ENCODE assay signal across 26 cellular contexts in genomic region chr17:76404256-76404655, GRCh38. TPM values are rescaled to one million over a fixed set of nuclear protein-coding genes. Genes with fewer than 3 reads are reported as not detected.
DNase-seq lines count a peak whose midpoint lies in the region; ATAC-seq, FAIRE-seq and TF ChIP-seq lines count a peak whose summit lies in the region.
"Had no signal": no experiment of that assay in that cellular context is flagged by ENCODE, and none has a peak within 500 bp of the region (broad histone marks: within the 10 kb centered on the region; RNA-seq: fewer than 3 reads in every experiment).

No MANE protein-coding gene starts in this region.

- intact Hi-C loops in Right ventricle myocardium superior (cut with DNase I): no loop called here

- TF ChIP-seq CTCF in right atrium auricular region (IDR thresholded peaks at IDR 0.05): no peak

- FAIRE-seq in H54 (lab: Jason Lieb, UNC): no peak
- FAIRE-seq: G401.6, GM12892 had no signal

- TF ChIP-seq POLR2A in H54 (IDR thresholded peaks at IDR 0.05; ENCODE audit: low read depth, low read length): no peak

- peak overlapping the region; percentile 85 to 86 for H3K27ac ChIP-seq in right atrium auricular region
- H3K27ac ChIP-seq: GM23248, KMS-11, PC-9 had no signal

- H3K4me3 ChIP-seq in right atrium auricular region (no peak overlapping the region), HAP-1 (no peak overlapping the region)
- H3K4me3 ChIP-seq: GM23248, PC-9 had no signal

- H3K9me3 ChIP-seq in right atrium auricular region (no peaks in the 10 kb centered on the region), HAP-1 (no peaks in the 10 kb centered on the region)

- no peak for ATAC-seq in Right ventricle myocardium superior (ENCODE audit: poor library complexity)
- ATAC-seq in HG02840 (IDR thresholded peaks at IDR 0.05; ENCODE audit: low FRiP score, unreplicated experiment): no peak
- ATAC-seq: CD8-positive, alpha-beta T cell had no signal

- H3K36me3 ChIP-seq in right atrium auricular region: peaks cover 34% of the 10 kb centered on the region
- peaks cover 51% of the 10 kb centered on the region for H3K36me3 ChIP-seq in HAP-1 (replicated peaks)

- in situ Hi-C loops in SK-MEL-5 (cut with HindIII; ENCODE audit: low pct_unique_long_range_greater_than_20kb, low sequenced_read_pairs): no loop called here
- in situ Hi-C loops in HAP-1 (cut with MboI; ENCODE audit: low sequenced_read_pairs): loop anchor here (5.0 kb wide), 2 partner anchors 102 to 103 kb away; no protein-coding TSS in a partner anchor

- DNase-seq in SK-MEL-5 (ENCODE audit: low read depth, low spot score): peak; percentile 94
- peak; percentile 34 for DNase-seq in Right ventricle myocardium superior
- no peak for DNase-seq in right atrium auricular region (ENCODE audit: low spot score)
- peak; percentile 53 for DNase-seq in pons (ENCODE audit: low spot score)
- DNase-seq in HPDE6-E6E7 (ENCODE audit: extremely low spot score): no peak
- no peak for DNase-seq in HAP-1 (ENCODE audit: low spot score in 2 of 2)
- DNase-seq in H54 (ENCODE audit: insufficient read length, low spot score): no peak
- DNase-seq: AML-193; C1 segment of cervical spinal cord; Calu3; CD8-positive, alpha-beta T cell; GM23248; HCEC 1CT; IMR-90; NCI-H1092 treated with DMSO at 0.1 percent for 48 hours; NCI-H1436 treated with DMSO at 0.1 percent for 48 hours; NCI-H1930; NCI-H2227 treated with DMSO at 0.1 percent for 48 hours; NCI-H510A; NCI-H748 treated with DMSO at 0.1 percent for 48 hours; PC-9; RPMI8226 had no signal

- H3K4me1 ChIP-seq in right atrium auricular region (peaks cover 0 to 47% of the 10 kb centered on the region in 2 donors), HAP-1 (no peaks in the 10 kb centered on the region)

- H3K27me3 ChIP-seq in right atrium auricular region (no peaks in the 10 kb centered on the region), HAP-1 (ENCODE audit: low read depth) (no peaks in the 10 kb centered on the region)

RNA-seq across cellular contexts. Expression of gene SPHK1, which starts 19.8 kb away (rescaled TPM):
- 60.4 and 60.5 TPM in 2 replicates for total RNA-seq in SK-MEL-5 (2014; rRNA removed; shearing (Covaris generic))
- polyA plus RNA-seq in SK-MEL-5 (2015; cell fraction: cytosol; rRNA removed): 79.0 and 79.8 TPM in 2 replicates
- 184 and 217 TPM in 2 replicates for polyA plus RNA-seq in SK-MEL-5 (2015; cell fraction: nucleus; rRNA removed)
- total RNA-seq in Right ventricle myocardium superior (2.0 TPM), right atrium auricular region (10 to 100 TPM in 1 of 2 donors, 1 to 10 TPM in 1; 6.4 to 16.8 TPM)

RNA-seq across cellular contexts. Expression of gene UBE2O, which starts 48.7 kb away (rescaled TPM):
- 30.7 and 36.4 TPM in 2 replicates for total RNA-seq in SK-MEL-5 (2014; rRNA removed; shearing (Covaris generic))
- polyA plus RNA-seq in SK-MEL-5 (2015; cell fraction: cytosol; rRNA removed): 44.4 and 56.8 TPM in 2 replicates
- 99.5 and 103 TPM in 2 replicates for polyA plus RNA-seq in SK-MEL-5 (2015; cell fraction: nucleus; rRNA removed)
- total RNA-seq in Right ventricle myocardium superior (35.9 TPM), right atrium auricular region (10 to 100 TPM; 19.5 to 21.8 TPM)

RNA-seq across cellular contexts. Expression of gene PRPSAP1, which starts 50.5 kb away (rescaled TPM):
- total RNA-seq in SK-MEL-5 (2014; rRNA removed; shearing (Covaris generic)): 42.2 and 43.7 TPM in 2 replicates
- 116 and 117 TPM in 2 replicates for polyA plus RNA-seq in SK-MEL-5 (2015; cell fraction: cytosol; rRNA removed)
- 470 and 484 TPM in 2 replicates for polyA plus RNA-seq in SK-MEL-5 (2015; cell fraction: nucleus; rRNA removed)
- total RNA-seq in Right ventricle myocardium superior: 31.9 TPM
- 10 to 100 TPM; 33.7 to 34.0 TPM for total RNA-seq in right atrium auricular region

Comparison
In these comparisons a context has a peak if more than half of its experiments do, and no peak if none do; other contexts are left out.
1. DNase-seq: peak in SK-MEL-5 (single experiment), Right ventricle myocardium superior (single experiment) and pons (single experiment); none in right atrium auricular region (single experiment), HPDE6-E6E7 (single experiment), HAP-1 (0 of 2) and H54 (single experiment).